In the genomic region with DNA sequence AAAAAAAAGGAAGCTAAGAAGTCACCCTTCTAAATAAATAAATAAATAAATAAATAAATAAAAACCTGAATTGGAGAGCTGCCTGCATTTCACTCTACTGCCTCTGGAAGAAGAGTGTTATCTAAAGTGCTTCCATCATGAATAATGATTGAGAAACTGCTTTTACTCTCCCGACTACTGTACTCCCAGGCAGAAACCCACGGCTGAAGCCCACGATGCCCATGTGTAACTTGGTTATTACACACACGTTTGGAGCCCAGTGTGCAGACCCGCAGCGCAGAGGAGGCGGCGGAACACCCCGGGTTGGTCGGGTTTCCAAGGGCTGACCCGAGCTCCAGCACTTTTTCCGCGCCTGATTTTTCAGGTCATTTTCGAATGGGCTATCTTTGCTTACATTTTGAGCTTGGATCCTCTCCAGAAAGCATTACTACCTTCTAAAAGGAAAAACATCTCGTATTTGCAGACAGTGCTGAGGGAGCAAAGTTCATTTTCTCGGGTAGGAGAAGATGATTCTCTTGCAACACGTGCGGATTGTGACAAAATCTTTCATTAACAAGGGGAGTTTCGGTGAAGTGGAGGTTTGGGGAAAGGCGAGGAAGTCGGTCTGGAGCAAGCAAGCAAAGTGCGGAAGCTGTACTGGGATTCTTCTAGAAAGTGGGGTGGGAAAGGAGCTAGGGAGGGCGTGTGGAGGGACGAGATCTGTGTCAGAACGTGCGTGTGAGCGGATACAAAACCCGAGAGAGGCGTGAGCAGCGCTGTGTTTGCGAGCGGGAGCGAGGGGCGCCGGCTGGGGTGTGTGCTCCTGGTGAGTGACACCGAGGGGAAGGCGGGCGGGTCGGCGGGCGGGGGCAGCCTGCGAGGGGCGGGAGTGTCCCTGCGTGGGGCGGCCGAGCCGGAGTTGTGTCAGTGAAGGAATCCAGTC, we compare ENCODE assay signal across 1 cellular context.
TF ChIP-seq lines count a peak whose summit lies in the region.

A gene with protein sequence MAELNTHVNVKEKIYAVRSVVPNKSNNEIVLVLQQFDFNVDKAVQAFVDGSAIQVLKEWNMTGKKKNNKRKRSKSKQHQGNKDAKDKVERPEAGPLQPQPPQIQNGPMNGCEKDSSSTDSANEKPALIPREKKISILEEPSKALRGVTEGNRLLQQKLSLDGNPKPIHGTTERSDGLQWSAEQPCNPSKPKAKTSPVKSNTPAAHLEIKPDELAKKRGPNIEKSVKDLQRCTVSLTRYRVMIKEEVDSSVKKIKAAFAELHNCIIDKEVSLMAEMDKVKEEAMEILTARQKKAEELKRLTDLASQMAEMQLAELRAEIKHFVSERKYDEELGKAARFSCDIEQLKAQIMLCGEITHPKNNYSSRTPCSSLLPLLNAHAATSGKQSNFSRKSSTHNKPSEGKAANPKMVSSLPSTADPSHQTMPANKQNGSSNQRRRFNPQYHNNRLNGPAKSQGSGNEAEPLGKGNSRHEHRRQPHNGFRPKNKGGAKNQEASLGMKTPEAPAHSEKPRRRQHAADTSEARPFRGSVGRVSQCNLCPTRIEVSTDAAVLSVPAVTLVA (plus strand): TSS at position 897 of the 922 bp plus-strand sequence. CDS start 82,552 bp downstream, outside the sequence.

TF ChIP-seq in K562, 482 proteins besides CTCF, POLR2A, EP300 and RAD21 (continued from another document and continues in another):
- TF ChIP-seq, protein P1, sequence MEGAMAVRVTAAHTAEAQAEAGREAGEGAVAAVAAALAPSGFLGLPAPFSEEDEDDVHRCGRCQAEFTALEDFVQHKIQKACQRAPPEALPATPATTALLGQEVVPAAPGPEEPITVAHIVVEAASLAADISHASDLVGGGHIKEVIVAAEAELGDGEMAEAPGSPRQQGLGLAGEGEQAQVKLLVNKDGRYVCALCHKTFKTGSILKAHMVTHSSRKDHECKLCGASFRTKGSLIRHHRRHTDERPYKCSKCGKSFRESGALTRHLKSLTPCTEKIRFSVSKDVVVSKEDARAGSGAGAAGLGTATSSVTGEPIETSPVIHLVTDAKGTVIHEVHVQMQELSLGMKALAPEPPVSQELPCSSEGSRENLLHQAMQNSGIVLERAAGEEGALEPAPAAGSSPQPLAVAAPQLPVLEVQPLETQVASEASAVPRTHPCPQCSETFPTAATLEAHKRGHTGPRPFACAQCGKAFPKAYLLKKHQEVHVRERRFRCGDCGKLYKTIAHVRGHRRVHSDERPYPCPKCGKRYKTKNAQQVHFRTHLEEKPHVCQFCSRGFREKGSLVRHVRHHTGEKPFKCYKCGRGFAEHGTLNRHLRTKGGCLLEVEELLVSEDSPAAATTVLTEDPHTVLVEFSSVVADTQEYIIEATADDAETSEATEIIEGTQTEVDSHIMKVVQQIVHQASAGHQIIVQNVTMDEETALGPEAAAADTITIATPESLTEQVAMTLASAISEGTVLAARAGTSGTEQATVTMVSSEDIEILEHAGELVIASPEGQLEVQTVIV (CRISPR knock-in tag; IDR thresholded peaks at IDR 0.05; ENCODE audit: borderline replicate concordance): no peak
- TF ChIP-seq ZNF589 (CRISPR knock-in tag; IDR thresholded peaks at IDR 0.05; ENCODE audit: low read depth) (no peak), ELF1 (tag; IDR thresholded peaks at IDR 0.05) (no peak), ZBTB1 (CRISPR knock-in tag; IDR thresholded peaks at IDR 0.05; ENCODE audit: borderline replicate concordance, low read depth) (no peak), ZNF584 (CRISPR knock-in tag; IDR thresholded peaks at IDR 0.05; ENCODE audit: low read depth) (no peak), FOXJ2 (tag; IDR thresholded peaks at IDR 0.05) (no peak), YBX1 (IDR thresholded peaks at IDR 0.05) (no peak), HDAC8 (tag; IDR thresholded peaks at IDR 0.05) (no peak), ZNF644 (tag; IDR thresholded peaks at IDR 0.05; ENCODE audit: low read depth) (no peak), MED1 (CRISPR knock-in tag; IDR thresholded peaks at IDR 0.05; ENCODE audit: borderline replicate concordance) (no peak), HEY1 (CRISPR knock-in tag; IDR thresholded peaks at IDR 0.05; ENCODE audit: borderline replicate concordance) (no peak), SRSF9 (IDR thresholded peaks at IDR 0.05; ENCODE audit: borderline replicate concordance, low read depth, low read length) (no peak), LARP7 (IDR thresholded peaks at IDR 0.05) (no peak), DNMT1 (IDR thresholded peaks at IDR 0.05) (no peak), POLR2G (IDR thresholded peaks at IDR 0.05; ENCODE audit: low read depth, low read length) (no peak; the same call in 1 of the 2 replicates), ZNF175 (CRISPR knock-in tag; IDR thresholded peaks at IDR 0.05; ENCODE audit: low read depth) (no peak), GTF2E2 (tag; IDR thresholded peaks at IDR 0.05) (no peak), PHTF2 (CRISPR knock-in tag; IDR thresholded peaks at IDR 0.05) (no peak), BDP1 (IDR thresholded peaks at IDR 0.05; ENCODE audit: insufficient read depth, insufficient read length) (no peak), PHF8 (IDR thresholded peaks at IDR 0.05; ENCODE audit: borderline replicate concordance, low read length) (no peak; the same call in 1 of the 2 replicates), NR1H2 (CRISPR knock-in tag; IDR thresholded peaks at IDR 0.05) (no peak), LCOR (CRISPR knock-in tag; IDR thresholded peaks at IDR 0.05) (no peak), THRAP3 (IDR thresholded peaks at IDR 0.05; ENCODE audit: borderline replicate concordance) (no peak), HNRNPK (IDR thresholded peaks at IDR 0.05; ENCODE audit: low read depth, low read length, poor library complexity, severe bottlenecking) (no peak), MYBL2 (IDR thresholded peaks at IDR 0.05; ENCODE audit: low read depth) (no peak), MYBL2 (CRISPR knock-in tag; IDR thresholded peaks at IDR 0.05; ENCODE audit: borderline replicate concordance) (no peak)
- TF ChIP-seq, protein P2, sequence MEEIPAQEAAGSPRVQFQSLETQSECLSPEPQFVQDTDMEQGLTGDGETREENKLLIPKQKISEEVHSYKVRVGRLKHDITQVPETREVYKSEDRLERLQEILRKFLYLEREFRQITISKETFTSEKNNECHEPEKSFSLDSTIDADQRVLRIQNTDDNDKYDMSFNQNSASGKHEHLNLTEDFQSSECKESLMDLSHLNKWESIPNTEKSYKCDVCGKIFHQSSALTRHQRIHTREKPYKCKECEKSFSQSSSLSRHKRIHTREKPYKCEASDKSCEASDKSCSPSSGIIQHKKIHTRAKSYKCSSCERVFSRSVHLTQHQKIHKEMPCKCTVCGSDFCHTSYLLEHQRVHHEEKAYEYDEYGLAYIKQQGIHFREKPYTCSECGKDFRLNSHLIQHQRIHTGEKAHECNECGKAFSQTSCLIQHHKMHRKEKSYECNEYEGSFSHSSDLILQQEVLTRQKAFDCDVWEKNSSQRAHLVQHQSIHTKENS (CRISPR knock-in tag; IDR thresholded peaks at IDR 0.05): no peak
- TF ChIP-seq, protein P3, sequence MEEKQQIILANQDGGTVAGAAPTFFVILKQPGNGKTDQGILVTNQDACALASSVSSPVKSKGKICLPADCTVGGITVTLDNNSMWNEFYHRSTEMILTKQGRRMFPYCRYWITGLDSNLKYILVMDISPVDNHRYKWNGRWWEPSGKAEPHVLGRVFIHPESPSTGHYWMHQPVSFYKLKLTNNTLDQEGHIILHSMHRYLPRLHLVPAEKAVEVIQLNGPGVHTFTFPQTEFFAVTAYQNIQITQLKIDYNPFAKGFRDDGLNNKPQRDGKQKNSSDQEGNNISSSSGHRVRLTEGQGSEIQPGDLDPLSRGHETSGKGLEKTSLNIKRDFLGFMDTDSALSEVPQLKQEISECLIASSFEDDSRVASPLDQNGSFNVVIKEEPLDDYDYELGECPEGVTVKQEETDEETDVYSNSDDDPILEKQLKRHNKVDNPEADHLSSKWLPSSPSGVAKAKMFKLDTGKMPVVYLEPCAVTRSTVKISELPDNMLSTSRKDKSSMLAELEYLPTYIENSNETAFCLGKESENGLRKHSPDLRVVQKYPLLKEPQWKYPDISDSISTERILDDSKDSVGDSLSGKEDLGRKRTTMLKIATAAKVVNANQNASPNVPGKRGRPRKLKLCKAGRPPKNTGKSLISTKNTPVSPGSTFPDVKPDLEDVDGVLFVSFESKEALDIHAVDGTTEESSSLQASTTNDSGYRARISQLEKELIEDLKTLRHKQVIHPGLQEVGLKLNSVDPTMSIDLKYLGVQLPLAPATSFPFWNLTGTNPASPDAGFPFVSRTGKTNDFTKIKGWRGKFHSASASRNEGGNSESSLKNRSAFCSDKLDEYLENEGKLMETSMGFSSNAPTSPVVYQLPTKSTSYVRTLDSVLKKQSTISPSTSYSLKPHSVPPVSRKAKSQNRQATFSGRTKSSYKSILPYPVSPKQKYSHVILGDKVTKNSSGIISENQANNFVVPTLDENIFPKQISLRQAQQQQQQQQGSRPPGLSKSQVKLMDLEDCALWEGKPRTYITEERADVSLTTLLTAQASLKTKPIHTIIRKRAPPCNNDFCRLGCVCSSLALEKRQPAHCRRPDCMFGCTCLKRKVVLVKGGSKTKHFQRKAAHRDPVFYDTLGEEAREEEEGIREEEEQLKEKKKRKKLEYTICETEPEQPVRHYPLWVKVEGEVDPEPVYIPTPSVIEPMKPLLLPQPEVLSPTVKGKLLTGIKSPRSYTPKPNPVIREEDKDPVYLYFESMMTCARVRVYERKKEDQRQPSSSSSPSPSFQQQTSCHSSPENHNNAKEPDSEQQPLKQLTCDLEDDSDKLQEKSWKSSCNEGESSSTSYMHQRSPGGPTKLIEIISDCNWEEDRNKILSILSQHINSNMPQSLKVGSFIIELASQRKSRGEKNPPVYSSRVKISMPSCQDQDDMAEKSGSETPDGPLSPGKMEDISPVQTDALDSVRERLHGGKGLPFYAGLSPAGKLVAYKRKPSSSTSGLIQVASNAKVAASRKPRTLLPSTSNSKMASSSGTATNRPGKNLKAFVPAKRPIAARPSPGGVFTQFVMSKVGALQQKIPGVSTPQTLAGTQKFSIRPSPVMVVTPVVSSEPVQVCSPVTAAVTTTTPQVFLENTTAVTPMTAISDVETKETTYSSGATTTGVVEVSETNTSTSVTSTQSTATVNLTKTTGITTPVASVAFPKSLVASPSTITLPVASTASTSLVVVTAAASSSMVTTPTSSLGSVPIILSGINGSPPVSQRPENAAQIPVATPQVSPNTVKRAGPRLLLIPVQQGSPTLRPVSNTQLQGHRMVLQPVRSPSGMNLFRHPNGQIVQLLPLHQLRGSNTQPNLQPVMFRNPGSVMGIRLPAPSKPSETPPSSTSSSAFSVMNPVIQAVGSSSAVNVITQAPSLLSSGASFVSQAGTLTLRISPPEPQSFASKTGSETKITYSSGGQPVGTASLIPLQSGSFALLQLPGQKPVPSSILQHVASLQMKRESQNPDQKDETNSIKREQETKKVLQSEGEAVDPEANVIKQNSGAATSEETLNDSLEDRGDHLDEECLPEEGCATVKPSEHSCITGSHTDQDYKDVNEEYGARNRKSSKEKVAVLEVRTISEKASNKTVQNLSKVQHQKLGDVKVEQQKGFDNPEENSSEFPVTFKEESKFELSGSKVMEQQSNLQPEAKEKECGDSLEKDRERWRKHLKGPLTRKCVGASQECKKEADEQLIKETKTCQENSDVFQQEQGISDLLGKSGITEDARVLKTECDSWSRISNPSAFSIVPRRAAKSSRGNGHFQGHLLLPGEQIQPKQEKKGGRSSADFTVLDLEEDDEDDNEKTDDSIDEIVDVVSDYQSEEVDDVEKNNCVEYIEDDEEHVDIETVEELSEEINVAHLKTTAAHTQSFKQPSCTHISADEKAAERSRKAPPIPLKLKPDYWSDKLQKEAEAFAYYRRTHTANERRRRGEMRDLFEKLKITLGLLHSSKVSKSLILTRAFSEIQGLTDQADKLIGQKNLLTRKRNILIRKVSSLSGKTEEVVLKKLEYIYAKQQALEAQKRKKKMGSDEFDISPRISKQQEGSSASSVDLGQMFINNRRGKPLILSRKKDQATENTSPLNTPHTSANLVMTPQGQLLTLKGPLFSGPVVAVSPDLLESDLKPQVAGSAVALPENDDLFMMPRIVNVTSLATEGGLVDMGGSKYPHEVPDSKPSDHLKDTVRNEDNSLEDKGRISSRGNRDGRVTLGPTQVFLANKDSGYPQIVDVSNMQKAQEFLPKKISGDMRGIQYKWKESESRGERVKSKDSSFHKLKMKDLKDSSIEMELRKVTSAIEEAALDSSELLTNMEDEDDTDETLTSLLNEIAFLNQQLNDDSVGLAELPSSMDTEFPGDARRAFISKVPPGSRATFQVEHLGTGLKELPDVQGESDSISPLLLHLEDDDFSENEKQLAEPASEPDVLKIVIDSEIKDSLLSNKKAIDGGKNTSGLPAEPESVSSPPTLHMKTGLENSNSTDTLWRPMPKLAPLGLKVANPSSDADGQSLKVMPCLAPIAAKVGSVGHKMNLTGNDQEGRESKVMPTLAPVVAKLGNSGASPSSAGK (IDR thresholded peaks at IDR 0.05): peak; percentile 63
- TF ChIP-seq, protein P4, sequence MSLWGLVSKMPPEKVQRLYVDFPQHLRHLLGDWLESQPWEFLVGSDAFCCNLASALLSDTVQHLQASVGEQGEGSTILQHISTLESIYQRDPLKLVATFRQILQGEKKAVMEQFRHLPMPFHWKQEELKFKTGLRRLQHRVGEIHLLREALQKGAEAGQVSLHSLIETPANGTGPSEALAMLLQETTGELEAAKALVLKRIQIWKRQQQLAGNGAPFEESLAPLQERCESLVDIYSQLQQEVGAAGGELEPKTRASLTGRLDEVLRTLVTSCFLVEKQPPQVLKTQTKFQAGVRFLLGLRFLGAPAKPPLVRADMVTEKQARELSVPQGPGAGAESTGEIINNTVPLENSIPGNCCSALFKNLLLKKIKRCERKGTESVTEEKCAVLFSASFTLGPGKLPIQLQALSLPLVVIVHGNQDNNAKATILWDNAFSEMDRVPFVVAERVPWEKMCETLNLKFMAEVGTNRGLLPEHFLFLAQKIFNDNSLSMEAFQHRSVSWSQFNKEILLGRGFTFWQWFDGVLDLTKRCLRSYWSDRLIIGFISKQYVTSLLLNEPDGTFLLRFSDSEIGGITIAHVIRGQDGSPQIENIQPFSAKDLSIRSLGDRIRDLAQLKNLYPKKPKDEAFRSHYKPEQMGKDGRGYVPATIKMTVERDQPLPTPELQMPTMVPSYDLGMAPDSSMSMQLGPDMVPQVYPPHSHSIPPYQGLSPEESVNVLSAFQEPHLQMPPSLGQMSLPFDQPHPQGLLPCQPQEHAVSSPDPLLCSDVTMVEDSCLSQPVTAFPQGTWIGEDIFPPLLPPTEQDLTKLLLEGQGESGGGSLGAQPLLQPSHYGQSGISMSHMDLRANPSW (CRISPR knock-in tag; IDR thresholded peaks at IDR 0.05): no peak
- TF ChIP-seq, protein P5, sequence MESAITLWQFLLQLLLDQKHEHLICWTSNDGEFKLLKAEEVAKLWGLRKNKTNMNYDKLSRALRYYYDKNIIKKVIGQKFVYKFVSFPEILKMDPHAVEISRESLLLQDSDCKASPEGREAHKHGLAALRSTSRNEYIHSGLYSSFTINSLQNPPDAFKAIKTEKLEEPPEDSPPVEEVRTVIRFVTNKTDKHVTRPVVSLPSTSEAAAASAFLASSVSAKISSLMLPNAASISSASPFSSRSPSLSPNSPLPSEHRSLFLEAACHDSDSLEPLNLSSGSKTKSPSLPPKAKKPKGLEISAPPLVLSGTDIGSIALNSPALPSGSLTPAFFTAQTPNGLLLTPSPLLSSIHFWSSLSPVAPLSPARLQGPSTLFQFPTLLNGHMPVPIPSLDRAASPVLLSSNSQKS (CRISPR knock-in tag; IDR thresholded peaks at IDR 0.05): no peak
- TF ChIP-seq, protein P6, sequence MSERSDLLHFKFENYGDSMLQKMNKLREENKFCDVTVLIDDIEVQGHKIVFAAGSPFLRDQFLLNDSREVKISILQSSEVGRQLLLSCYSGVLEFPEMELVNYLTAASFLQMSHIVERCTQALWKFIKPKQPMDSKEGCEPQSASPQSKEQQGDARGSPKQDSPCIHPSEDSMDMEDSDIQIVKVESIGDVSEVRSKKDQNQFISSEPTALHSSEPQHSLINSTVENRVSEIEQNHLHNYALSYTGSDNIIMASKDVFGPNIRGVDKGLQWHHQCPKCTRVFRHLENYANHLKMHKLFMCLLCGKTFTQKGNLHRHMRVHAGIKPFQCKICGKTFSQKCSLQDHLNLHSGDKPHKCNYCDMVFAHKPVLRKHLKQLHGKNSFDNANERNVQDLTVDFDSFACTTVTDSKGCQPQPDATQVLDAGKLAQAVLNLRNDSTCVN (CRISPR knock-in tag; IDR thresholded peaks at IDR 0.05): no peak
- TF ChIP-seq, protein P7, sequence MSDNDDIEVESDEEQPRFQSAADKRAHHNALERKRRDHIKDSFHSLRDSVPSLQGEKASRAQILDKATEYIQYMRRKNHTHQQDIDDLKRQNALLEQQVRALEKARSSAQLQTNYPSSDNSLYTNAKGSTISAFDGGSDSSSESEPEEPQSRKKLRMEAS (CRISPR knock-in tag; IDR thresholded peaks at IDR 0.05): peak; percentile 54
